16 cellular contexts compared by ENCODE assay signal in the genomic region with DNA sequence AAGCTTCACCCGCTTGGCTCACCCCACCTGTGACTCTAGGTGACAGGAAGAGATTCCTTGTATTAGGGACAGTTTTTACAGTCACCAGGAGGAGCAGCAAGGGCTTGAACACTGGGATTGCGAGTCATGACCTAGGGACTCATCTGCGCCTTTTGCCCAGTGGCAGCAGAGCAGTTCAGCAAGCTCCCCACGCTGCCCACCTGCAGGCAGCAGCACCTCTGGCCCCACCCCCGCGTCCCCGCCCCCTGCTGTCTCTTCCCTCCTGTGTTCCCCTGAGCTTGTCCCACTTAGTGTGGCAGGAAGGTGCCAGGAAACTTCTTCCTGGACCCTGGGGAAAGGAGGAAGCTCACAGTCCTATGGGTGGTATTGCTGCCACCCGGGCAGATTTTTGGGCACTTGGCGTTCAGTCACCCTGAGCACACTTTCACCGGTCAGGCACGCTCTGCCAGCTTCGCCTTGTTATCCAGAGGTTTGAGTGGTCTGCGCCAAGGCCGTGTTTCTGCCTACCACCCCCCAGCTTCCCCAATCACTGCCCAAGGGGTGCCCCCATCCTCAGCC. TPM values are rescaled to one million over a fixed set of nuclear protein-coding genes. Genes with fewer than 3 reads are reported as not detected.
DNase-seq lines count a peak whose midpoint lies in the region; TF ChIP-seq lines count a peak whose summit lies in the region.
"Had no signal": no experiment of that assay in that cellular context is flagged by ENCODE, and none has a peak within 500 bp of the region (broad histone marks: within the 10 kb centered on the region; RNA-seq: fewer than 3 reads in every experiment).

No MANE protein-coding gene starts in this region.

- no peak overlapping the region; the same call in 1 of the 2 replicates for H2AFZ ChIP-seq in Karpas-422 (ENCODE audit: low read length)
- H2AFZ ChIP-seq in osteoblast (ENCODE audit: low read length) = no peak overlapping the region

- no peak overlapping the region for H3K4me3 ChIP-seq in BLaER1 treated with 17β-estradiol and CSF1 and Interleukin-3, amounts not matched to agents 10 nM and 100 nM
- peak overlapping the region; percentile 65 for H3K4me3 ChIP-seq in Karpas-422 (ENCODE audit: low read length)
- no peak overlapping the region for H3K4me3 ChIP-seq in endodermal cell (ENCODE audit: low read length)
- no peak overlapping the region for H3K4me3 ChIP-seq in osteoblast (ENCODE audit: insufficient read depth, low read length)
- H3K4me3 ChIP-seq: SK-N-MC had no signal

- peaks cover 39% of the 10 kb centered on the region for H3K36me3 Mint-ChIP-seq in endodermal cell (ENCODE audit: low read depth)
- H3K36me3 Mint-ChIP-seq: CD8-positive, alpha-beta T cell; IgD-negative memory B cell had no signal

- peaks cover 0 to 5% (median under 1%) of the 10 kb centered on the region in 11 experiments; a peak in 7 of 22 replicates for H3K27me3 ChIP-seq in BLaER1 treated with 17β-estradiol and CSF1 and Interleukin-3, amounts not matched to agents 10 nM and 100 nM
- H3K27me3 ChIP-seq in Karpas-422 (ENCODE audit: low read length) (no peaks in the 10 kb centered on the region), endodermal cell (ENCODE audit: control insufficient read depth, insufficient read depth, low read length, poor library complexity, severe bottlenecking) (no peaks in the 10 kb centered on the region), osteoblast (ENCODE audit: insufficient read depth, low read length) (peaks cover 4% of the 10 kb centered on the region)

- H3K9me2 ChIP-seq in Karpas-422 (replicated peaks; ENCODE audit: insufficient read depth, low read length) = no peaks in the 10 kb centered on the region

- peak overlapping the region in 8 of 11 experiments; percentile 15 to 44 (median 35); a peak in 11 of 22 replicates for H3K4me2 ChIP-seq in BLaER1 treated with 17β-estradiol and CSF1 and Interleukin-3, amounts not matched to agents 10 nM and 100 nM
- peak overlapping the region; percentile 89 for H3K4me2 ChIP-seq in Karpas-422 (ENCODE audit: low read depth, low read length, poor library complexity, severe bottlenecking)
- no peak overlapping the region for H3K4me2 ChIP-seq in osteoblast (ENCODE audit: insufficient read depth, low read length)

- H3K9me3 Mint-ChIP-seq in endodermal cell = no peaks in the 10 kb centered on the region
- H3K9me3 Mint-ChIP-seq: CD8-positive, alpha-beta T cell had no signal

- H3K9me3 ChIP-seq in BLaER1 treated with 17β-estradiol and CSF1 and Interleukin-3, amounts not matched to agents 10 nM and 100 nM (replicated peaks in 1 of 11) = no peaks in the 10 kb centered on the region
- H3K9me3 ChIP-seq in Karpas-422 (ENCODE audit: low read length) (no peaks in the 10 kb centered on the region), endodermal cell (ENCODE audit: control insufficient read depth, low read length) (no peaks in the 10 kb centered on the region), osteoblast (ENCODE audit: low read depth, low read length) (no peaks in the 10 kb centered on the region)

- no peak overlapping the region for H3K9ac ChIP-seq in BLaER1 treated with 17β-estradiol and CSF1 and Interleukin-3, amounts not matched to agents 10 nM and 100 nM
- H3K9ac ChIP-seq in Karpas-422 (ENCODE audit: low read length) = peak overlapping the region; percentile 76
- no peak overlapping the region for H3K9ac ChIP-seq in endodermal cell (ENCODE audit: extremely low read depth, low read length, poor library complexity, severe bottlenecking)

- no peak overlapping the region for H3K4me3 Mint-ChIP-seq in endodermal cell
- H3K4me3 Mint-ChIP-seq: CD8-positive, alpha-beta T cell had no signal

- H3K79me2 ChIP-seq in Karpas-422 (ENCODE audit: low read length) (no peaks in the 10 kb centered on the region), osteoblast (ENCODE audit: insufficient read depth, low read length) (no peaks in the 10 kb centered on the region)

- H4K20me1 ChIP-seq in BLaER1 treated with 17β-estradiol and CSF1 and Interleukin-3, amounts not matched to agents 10 nM and 100 nM = peaks cover 0 to 9% (median 0%) of the 10 kb centered on the region in 11 experiments; a peak in 4 of 22 replicates
- no peaks in the 10 kb centered on the region for H4K20me1 ChIP-seq in Karpas-422 (ENCODE audit: insufficient read depth, low read depth, low read length)
- H4K20me1 ChIP-seq in osteoblast (ENCODE audit: insufficient read depth, low read length) = no peaks in the 10 kb centered on the region

- no peaks in the 10 kb centered on the region for H3K36me3 ChIP-seq in BLaER1 treated with 17β-estradiol and CSF1 and Interleukin-3, amounts not matched to agents 10 nM and 100 nM
- no peaks in the 10 kb centered on the region for H3K36me3 ChIP-seq in Karpas-422 (ENCODE audit: insufficient read depth, low read length)
- peaks cover 32% of the 10 kb centered on the region for H3K36me3 ChIP-seq in endodermal cell (ENCODE audit: control insufficient read depth, insufficient read depth, low read length)
- no peaks in the 10 kb centered on the region for H3K36me3 ChIP-seq in osteoblast (ENCODE audit: insufficient read depth, low read length)

- TF ChIP-seq CTCF in endodermal cell (conservative IDR thresholded peaks at IDR 0.05) (no peak), osteoblast (IDR thresholded peaks at IDR 0.05; ENCODE audit: extremely low read depth, low read depth, low read length) (no peak)

- peak overlapping the region; percentile 66 for H3K27ac Mint-ChIP-seq in endodermal cell
- H3K27ac Mint-ChIP-seq: CD8-positive, alpha-beta T cell; IgD-negative memory B cell had no signal

- 92 to 95% methylated on average over 11 to 14 of the region's 14 CpGs for WGBS in endodermal cell (ENCODE audit: insufficient coverage in 1 of 2, insufficient read length in 1 of 2), 2 experiments

- no peak overlapping the region for H3K27ac ChIP-seq in BLaER1 treated with 17β-estradiol and CSF1 and Interleukin-3, amounts not matched to agents 10 nM and 100 nM
- peak overlapping the region; percentile 96 for H3K27ac ChIP-seq in Karpas-422 (ENCODE audit: low read length)
- no peak overlapping the region for H3K27ac ChIP-seq in endodermal cell (ENCODE audit: low read depth, low read length)
- no peak overlapping the region for H3K27ac ChIP-seq in osteoblast (ENCODE audit: low read depth, low read length)
- H3K27ac ChIP-seq: SK-N-MC had no signal

- H3K27me3 Mint-ChIP-seq in endodermal cell (ENCODE audit: insufficient read depth) = no peaks in the 10 kb centered on the region

- DNase-seq in Karpas-422 = peak; percentile 69
- no peak for DNase-seq in endodermal cell
- DNase-seq in osteoblast (ENCODE audit: insufficient read length, low spot score, missing footprints) = peak; percentile 64
- no peak for DNase-seq in H4 (ENCODE audit: low spot score)
- DNase-seq in NCI-H2107 treated with DMSO at 0.1 percent for 48 hours (lab: John Stamatoyannopoulos, UW; ENCODE audit: unreplicated experiment) = no peak
- DNase-seq in NCI-H1436 (lab: John Stamatoyannopoulos, UW) = no peak
- DNase-seq: ACHN; AML-193; CD8-positive, alpha-beta T cell; DMS79; NCI-H1930; NCI-H2171 treated with DMSO at 0.1 percent for 48 hours; NCI-H446 treated with DMSO at 0.1 percent for 48 hours had no signal

- peaks cover 26% of the 10 kb centered on the region for H3K4me1 Mint-ChIP-seq in endodermal cell

- H3K4me1 ChIP-seq in BLaER1 treated with 17β-estradiol and CSF1 and Interleukin-3, amounts not matched to agents 10 nM and 100 nM = peaks cover 14 to 35% (median 26%) of the 10 kb centered on the region in 10 experiments
- peaks cover 73% of the 10 kb centered on the region for H3K4me1 ChIP-seq in Karpas-422 (ENCODE audit: low read length)
- peaks cover 9% of the 10 kb centered on the region for H3K4me1 ChIP-seq in endodermal cell (ENCODE audit: control insufficient read depth, insufficient read depth, low read length)
- no peaks in the 10 kb centered on the region for H3K4me1 ChIP-seq in osteoblast (ENCODE audit: insufficient read depth, low read length)

RNA-seq across cellular contexts. Expression of a gene that starts 8.7 kb away (rescaled TPM):
- total RNA-seq in Karpas-422 (2014; rRNA removed; shearing (Covaris generic); ENCODE audit: low replicate concordance) = 4.1 and 5.2 TPM in 2 replicates
- 100 to 1,000 TPM in 1 of 2 donors, 10 to 100 TPM in 1; 99.8 to 105 TPM for total RNA-seq in endodermal cell
- 34.0 TPM for polyA plus RNA-seq in endodermal cell (2013, experiment 1 of 2)
- 34.0 TPM for polyA plus RNA-seq in endodermal cell (2013, experiment 2 of 2)
- 7.7 and 9.4 TPM in 2 replicates for total RNA-seq in osteoblast
- 1.6 and 2.0 TPM in 2 replicates for total RNA-seq in H4 (2014; rRNA removed; shearing (Covaris generic))
- polyA plus RNA-seq: IgD-negative memory B cell had no signal

RNA-seq across cellular contexts. Expression of a gene that starts 33.0 kb away (rescaled TPM):
- total RNA-seq in Karpas-422 (2014; rRNA removed; shearing (Covaris generic); ENCODE audit: low replicate concordance) = 19.6 and 28.3 TPM in 2 replicates
- total RNA-seq in endodermal cell (100 to 1,000 TPM; 139 to 163 TPM), osteoblast (17.7 and 19.2 TPM in 2 replicates)
- 62.2 TPM for polyA plus RNA-seq in endodermal cell (2013, experiment 1 of 2)
- polyA plus RNA-seq in endodermal cell (2013, experiment 2 of 2) = 62.7 TPM
- total RNA-seq in H4 (2014; rRNA removed; shearing (Covaris generic)) = 28.6 and 30.5 TPM in 2 replicates

RNA-seq across cellular contexts. Expression of a gene that starts 33.7 kb away (rescaled TPM):
- 3.7 and 5.3 TPM in 2 replicates for total RNA-seq in Karpas-422 (2014; rRNA removed; shearing (Covaris generic); ENCODE audit: low replicate concordance)
- total RNA-seq in endodermal cell = 10 to 100 TPM in 1 of 2 donors, 1 to 10 TPM in 1; 9.8 to 10.8 TPM
- 11.5 TPM for polyA plus RNA-seq in endodermal cell (2013, experiment 1 of 2)
- 8.2 TPM for polyA plus RNA-seq in endodermal cell (2013, experiment 2 of 2)
- 4.3 and 5.6 TPM in 2 replicates for total RNA-seq in osteoblast
- total RNA-seq in H4 (2014; rRNA removed; shearing (Covaris generic)) = 1.1 and 1.5 TPM in 2 replicates

Comparison
In these comparisons a context has a peak if more than half of its experiments do, and no peak if none do; other contexts are left out.
1. DNase-seq: peak in Karpas-422 (single experiment) and osteoblast (single experiment); none in endodermal cell (single experiment), H4 (single experiment), NCI-H2107 treated with DMSO at 0.1 percent for 48 hours (single experiment) and NCI-H1436 (single experiment).